19 cellular contexts compared by ENCODE assay signal in the genomic region with DNA sequence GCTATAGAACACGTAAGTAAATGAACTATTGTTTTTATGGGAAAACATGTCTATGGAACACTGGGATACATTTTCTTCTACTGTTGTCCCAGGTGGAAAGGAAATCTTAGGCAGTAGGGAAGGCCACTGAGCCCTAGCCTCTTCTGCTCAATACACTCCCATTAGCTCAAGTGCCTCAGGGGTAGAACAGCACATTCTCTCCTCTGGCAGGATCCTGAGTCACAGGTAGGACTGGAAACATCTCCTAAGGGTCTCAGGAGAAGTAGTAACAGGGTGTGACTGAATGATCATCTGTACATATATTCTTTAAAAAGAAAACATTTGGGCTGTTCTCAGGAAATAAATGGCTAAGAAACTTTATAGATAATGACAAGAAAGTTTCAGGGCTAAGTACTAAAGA.
DNase-seq lines count a peak whose midpoint lies in the region; ATAC-seq and TF ChIP-seq lines count a peak whose summit lies in the region.
"Had no signal": no experiment of that assay in that cellular context is flagged by ENCODE, and none has a peak within 500 bp of the region (broad histone marks: within the 10 kb centered on the region; RNA-seq: fewer than 3 reads in every experiment).

No MANE protein-coding gene starts in this region.

- H2AFZ ChIP-seq in trophoblast cell (ENCODE audit: insufficient read depth, low read length, poor library complexity) = no peak overlapping the region
- H2AFZ ChIP-seq: GM23248 had no signal

- intact Hi-C loops in MCF 10A (cut with micrococcal nuclease) (no loop called here), breast epithelium (cut with DNase I; ENCODE audit: low total_unique reads) (no loop called here)

- peaks cover 25% of the 10 kb centered on the region for H3K4me1 Mint-ChIP-seq in MCF 10A (ENCODE audit: insufficient read depth, unreplicated experiment)

- ATAC-seq in foreskin keratinocyte = peak; percentile 59
- ATAC-seq in HG02642 (IDR thresholded peaks at IDR 0.05; ENCODE audit: poor library complexity, unreplicated experiment) = no peak
- ATAC-seq: A549, GM12878, K562 had no signal

- no peak overlapping the region for H3K4ac ChIP-seq in trophoblast cell (ENCODE audit: low read depth, low read length)

- no peaks in the 10 kb centered on the region for H3K36me3 ChIP-seq in breast epithelium
- H3K36me3 ChIP-seq in trophoblast cell (ENCODE audit: control insufficient read depth in 1 of 2, insufficient read depth in 2 of 2, low read length in 2 of 2) = no peaks in the 10 kb centered on the region
- H3K36me3 ChIP-seq: HAP-1 had no signal

- H3K18ac ChIP-seq in trophoblast cell (ENCODE audit: low read length) = no peak overlapping the region

- H4K91ac ChIP-seq in trophoblast cell (ENCODE audit: low read depth, low read length) = no peak overlapping the region

- H3K4me3 Mint-ChIP-seq in MCF 10A (ENCODE audit: unreplicated experiment) = no peak overlapping the region
- H3K4me3 Mint-ChIP-seq: CD4-positive, alpha-beta T cell had no signal

- no peaks in the 10 kb centered on the region for H3K9me3 ChIP-seq in breast epithelium
- H3K9me3 ChIP-seq in trophoblast cell (ENCODE audit: insufficient read depth, low read depth, low read length) = no peaks in the 10 kb centered on the region
- H3K9me3 ChIP-seq: A549, HAP-1 had no signal

- WGBS in trophoblast cell (ENCODE audit: extremely low coverage, insufficient coverage, insufficient read length) = no CpG with 5 or more reads among the region's 1 CpG

- no peaks in the 10 kb centered on the region for H3K27me3 Mint-ChIP-seq in MCF 10A (ENCODE audit: insufficient read depth, unreplicated experiment)
- H3K27me3 Mint-ChIP-seq: CD4-positive, alpha-beta T cell had no signal

- CTCF ChIA-PET in MCF 10A (lab: Yijun Ruan, JAX) = interaction anchor here (0.6 to 0.9 kb wide), 2 partner anchors 122 to 317 kb away, joined by 3 read pairs; no protein-coding TSS in a partner anchor

- H3K27ac Mint-ChIP-seq in MCF 10A (ENCODE audit: low read depth, unreplicated experiment) = no peak overlapping the region
- H3K27ac Mint-ChIP-seq: CD4-positive, alpha-beta T cell had no signal

- no peak overlapping the region for H3K9ac ChIP-seq in trophoblast cell (ENCODE audit: low read length)
- H3K9ac ChIP-seq: GM23248 had no signal

- no peaks in the 10 kb centered on the region for H3K27me3 ChIP-seq in breast epithelium
- no peaks in the 10 kb centered on the region for H3K27me3 ChIP-seq in foreskin keratinocyte
- no peaks in the 10 kb centered on the region for H3K27me3 ChIP-seq in trophoblast cell (ENCODE audit: insufficient read depth, low read length)

- H2BK12ac ChIP-seq in trophoblast cell (ENCODE audit: low read length) = no peak overlapping the region

- no peak overlapping the region for H2AK5ac ChIP-seq in trophoblast cell (ENCODE audit: low read length)

- H3K23ac ChIP-seq in trophoblast cell (ENCODE audit: low read length) = no peak overlapping the region

- DNase-seq in MCF 10A (ENCODE audit: unreplicated experiment) = peak; percentile 54
- DNase-seq in breast epithelium (ENCODE audit: low spot score in 2 of 2) = no peak
- DNase-seq in foreskin keratinocyte = peak; percentile 37 to 80
- peak; percentile 39 to 51 for DNase-seq in trophoblast cell
- no peak for DNase-seq in NCI-H526 treated with DMSO at 0.1 percent for 48 hours (lab: John Stamatoyannopoulos, UW)
- DNase-seq in COLO668 (lab: John Stamatoyannopoulos, UW; ENCODE audit: unreplicated experiment) = no peak
- DNase-seq: AML-193; CD4-positive, alpha-beta T cell; DMS153; DMS79; GM23248; IMR-90 had no signal

- H3K27ac ChIP-seq in breast epithelium (no peak overlapping the region), foreskin keratinocyte (peak overlapping the region; percentile 7), trophoblast cell (ENCODE audit: low read depth, low read length) (no peak overlapping the region)
- H3K27ac ChIP-seq: 22Rv1, A549, C4-2B, GM23248 had no signal

- H3K14ac ChIP-seq in trophoblast cell (ENCODE audit: low read length) = no peak overlapping the region

- no TSS peak for BruUV-seq in MCF 10A (replicated peaks; lab: Mats Ljungman, UMichigan)

- no peak overlapping the region for H3K4me2 ChIP-seq in trophoblast cell (ENCODE audit: low read length)
- H3K4me2 ChIP-seq: A549 had no signal

- TF ChIP-seq POLR2A in breast epithelium (IDR thresholded peaks at IDR 0.05) = no peak

- H3K79me2 ChIP-seq in trophoblast cell (ENCODE audit: control insufficient read depth, insufficient read depth, low read length, poor library complexity) = no peaks in the 10 kb centered on the region

- H4K12ac ChIP-seq in trophoblast cell (ENCODE audit: low read depth, low read length) = no peak overlapping the region

- H3K9me3 Mint-ChIP-seq in MCF 10A (ENCODE audit: unreplicated experiment) = no peaks in the 10 kb centered on the region

- TF ChIP-seq CTCF in MCF 10A (IDR thresholded peaks at IDR 0.05; ENCODE audit: unreplicated experiment) = no peak
- no peak for TF ChIP-seq CTCF in breast epithelium (IDR thresholded peaks at IDR 0.05)
- TF ChIP-seq CTCF in foreskin keratinocyte (conservative IDR thresholded peaks at IDR 0.05) = no peak

- no peak overlapping the region for H2BK5ac ChIP-seq in trophoblast cell (ENCODE audit: low read depth, low read length, poor library complexity)

- peaks cover 0 to 5% of the 10 kb centered on the region in 2 donors for H3K4me1 ChIP-seq in breast epithelium
- H3K4me1 ChIP-seq in foreskin keratinocyte = peaks cover 29% of the 10 kb centered on the region
- H3K4me1 ChIP-seq in trophoblast cell (ENCODE audit: control insufficient read depth in 1 of 2, insufficient read depth in 2 of 2, low read length in 2 of 2) = peaks cover 0 to 3% of the 10 kb centered on the region in 2 experiments
- H3K4me1 ChIP-seq: A549, HAP-1 had no signal

- H3K79me1 ChIP-seq in trophoblast cell (ENCODE audit: low read length) = no peaks in the 10 kb centered on the region

- H3K36me3 Mint-ChIP-seq in MCF 10A (ENCODE audit: insufficient read depth, unreplicated experiment) = no peaks in the 10 kb centered on the region

- no peak overlapping the region for H3K4me3 ChIP-seq in breast epithelium
- no peak overlapping the region for H3K4me3 ChIP-seq in trophoblast cell (ENCODE audit: low read depth, low read length)
- H3K4me3 ChIP-seq: A549, GM12878, GM23248, HAP-1, K562 had no signal

- no peak overlapping the region for H4K8ac ChIP-seq in trophoblast cell (ENCODE audit: low read depth, low read length)

- POLR2A ChIA-PET in MCF 10A (lab: Yijun Ruan, JAX) = interaction anchor here (0.6 kb wide), 2 partner anchors 15 to 149 kb away, joined by 3 read pairs; no protein-coding TSS in a partner anchor

- H2BK120ac ChIP-seq in trophoblast cell (ENCODE audit: insufficient read depth, low read length, poor library complexity) = no peak overlapping the region

Comparison
In these comparisons a context has a peak if more than half of its experiments do, and no peak if none do; other contexts are left out.
1. DNase-seq: peak in MCF 10A (single experiment), foreskin keratinocyte (2 of 2) and trophoblast cell (2 of 2); none in breast epithelium (0 of 2), NCI-H526 treated with DMSO at 0.1 percent for 48 hours (single experiment) and COLO668 (single experiment).